8 cellular contexts compared by ENCODE assay signal in the genomic region with DNA sequence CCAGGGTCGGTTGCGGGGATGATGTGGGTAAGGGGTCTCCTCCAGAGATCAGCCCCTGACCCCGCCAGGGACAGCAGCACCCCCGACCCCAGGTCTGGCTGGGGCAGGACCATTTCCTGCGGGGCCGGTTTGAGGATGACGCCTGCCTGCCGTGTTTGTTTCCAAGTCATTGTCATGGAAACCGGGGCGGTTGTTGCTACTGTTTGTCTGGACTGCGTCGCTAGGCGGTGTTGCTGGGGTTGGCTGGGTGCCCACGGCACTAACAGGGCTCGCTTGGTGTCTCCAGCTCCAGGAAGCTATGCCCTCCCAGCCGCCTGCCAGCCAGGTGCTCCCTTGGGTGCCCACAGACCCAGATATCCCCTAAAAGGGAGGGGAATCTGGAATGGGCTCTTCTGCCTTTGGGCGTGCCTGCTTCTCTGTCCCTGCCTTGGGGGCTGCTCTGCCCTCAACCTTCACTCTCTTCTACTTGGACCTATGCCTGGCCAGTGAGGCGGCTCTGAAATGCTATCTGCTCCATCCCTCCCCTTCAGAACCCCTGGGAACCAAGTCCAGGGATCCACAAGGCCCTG. TPM values are rescaled to one million over a fixed set of nuclear protein-coding genes. Genes with fewer than 3 reads are reported as not detected.
A peak's percentile ranks its signal among the peaks of the same experiment; 100 is the strongest.
DNase-seq lines count a peak whose midpoint lies in the region; ATAC-seq, FAIRE-seq and TF ChIP-seq lines count a peak whose summit lies in the region.

No MANE protein-coding gene starts in this region.

- DNase-seq in Ammon's horn (ENCODE audit: low spot score): peak; percentile 93
- DNase-seq in NT2/D1 (ENCODE audit: low read depth, low spot score): peak; percentile 78
- DNase-seq in activated T-cell treated with anti-CD3 and anti-CD28 coated beads for 1 hour (ENCODE audit: low read depth): peak; percentile 90
- peak; percentile 97 for DNase-seq in endothelial cell of umbilical vein (ENCODE audit: low read depth, low spot score)
- DNase-seq in middle frontal gyrus (ENCODE audit: extremely low spot score, low spot score): peak; percentile 41
- peak; percentile 87 to 92 for DNase-seq in stimulated activated CD8-positive, alpha-beta memory T cell treated with anti-CD3 and anti-CD28 coated beads, Interleukin-2, amount 100 ng/mL, for 1 hour (ENCODE audit: low read depth in 2 of 2)

- H3K9ac ChIP-seq in HUES48 (ENCODE audit: low read depth, low read length) (peak overlapping the region; percentile 34; the same call in 1 of the 2 replicates), NT2/D1 (ENCODE audit: insufficient read length, low read depth) (peak overlapping the region; percentile 56), endothelial cell of umbilical vein (replicated peaks; ENCODE audit: extremely low read depth, insufficient read depth, low read length) (peak overlapping the region; percentile 75)

- H3K27ac ChIP-seq in HUES48 (ENCODE audit: low read depth, low read length) (no peak overlapping the region), endothelial cell of umbilical vein (ENCODE audit: insufficient read depth, low read depth, low read length) (peak overlapping the region; percentile 91)

- ATAC-seq in GM19395 (IDR thresholded peaks at IDR 0.05; ENCODE audit: unreplicated experiment): peak; percentile 66

- no peaks in the 10 kb centered on the region for H3K9me1 ChIP-seq in endothelial cell of umbilical vein (replicated peaks; ENCODE audit: control insufficient read depth, extremely low read depth, insufficient read depth, low read length)

- H3K9me3 ChIP-seq in HUES48 (ENCODE audit: control insufficient read depth, insufficient read depth, low read length) (no peaks in the 10 kb centered on the region), NT2/D1 (ENCODE audit: insufficient read depth, low read length) (no peaks in the 10 kb centered on the region), endothelial cell of umbilical vein (replicated peaks; ENCODE audit: control insufficient read depth, insufficient read depth, low read length) (no peaks in the 10 kb centered on the region)

- H3K27me3 ChIP-seq in HUES48 (ENCODE audit: control insufficient read depth, insufficient read depth, low read length): peaks cover 87% of the 10 kb centered on the region
- peaks cover 20% of the 10 kb centered on the region for H3K27me3 ChIP-seq in NT2/D1 (ENCODE audit: insufficient read depth, insufficient read length)
- H3K27me3 ChIP-seq in endothelial cell of umbilical vein (ENCODE audit: control insufficient read depth in 2 of 2, insufficient read depth in 2 of 2, low read length in 2 of 2): peaks cover 0 to 6% of the 10 kb centered on the region in 2 experiments

- FAIRE-seq in endothelial cell of umbilical vein (lab: Jason Lieb, UNC): peak; percentile 98

- H3K4me2 ChIP-seq in endothelial cell of umbilical vein (ENCODE audit: insufficient read depth, low read length): no peak overlapping the region

- TF ChIP-seq CTCF in endothelial cell of umbilical vein (IDR thresholded peaks at IDR 0.05; ENCODE audit: extremely low read depth in 1 of 2, insufficient read depth in 1 of 2, low read depth in 1 of 2, low read length in 2 of 2): no peak

- H3K79me2 ChIP-seq in endothelial cell of umbilical vein (ENCODE audit: control insufficient read depth, insufficient read depth, low read length): peaks cover 5% of the 10 kb centered on the region

- POLR2A ChIA-PET in endothelial cell of umbilical vein (lab: Charles Lee): no interaction called here

- no peak for TF ChIP-seq POLR2A in endothelial cell of umbilical vein (IDR thresholded peaks at IDR 0.05; ENCODE audit: low read depth, low read length)

- H2AFZ ChIP-seq in endothelial cell of umbilical vein (ENCODE audit: low read depth, low read length): no peak overlapping the region

- no peaks in the 10 kb centered on the region for H4K20me1 ChIP-seq in endothelial cell of umbilical vein (replicated peaks; ENCODE audit: control insufficient read depth, extremely low read depth, insufficient read depth, low read length)

- no peak overlapping the region for H3K4me3 ChIP-seq in HUES48 (ENCODE audit: low read depth, low read length)
- H3K4me3 ChIP-seq in NT2/D1 (ENCODE audit: insufficient read length, low read depth): peak overlapping the region; percentile 18
- H3K4me3 ChIP-seq in endothelial cell of umbilical vein (replicated peaks in 1 of 3; ENCODE audit: insufficient read depth in 1 of 3, low read depth in 1 of 3, low read length in 3 of 3): no peak overlapping the region

- no peaks in the 10 kb centered on the region for H3K36me3 ChIP-seq in HUES48 (ENCODE audit: control insufficient read depth, insufficient read depth, low read length)
- peaks cover 6% of the 10 kb centered on the region for H3K36me3 ChIP-seq in NT2/D1 (ENCODE audit: insufficient read depth, insufficient read length, low read length)
- H3K36me3 ChIP-seq in endothelial cell of umbilical vein (ENCODE audit: control insufficient read depth in 2 of 2, extremely low read depth in 1 of 2, insufficient read depth in 2 of 2, low read length in 2 of 2): peaks cover 3 to 5% of the 10 kb centered on the region in 2 experiments

- dilution Hi-C loops in endothelial cell of umbilical vein (cut with MboI; ENCODE audit: extremely low pct_ligation_motif_present, low sequenced_read_pairs): no loop called here

- H3K4me1 ChIP-seq in HUES48 (ENCODE audit: control insufficient read depth, insufficient read depth, low read length): peaks cover 15% of the 10 kb centered on the region
- H3K4me1 ChIP-seq in NT2/D1 (ENCODE audit: insufficient read depth, insufficient read length): peaks cover 31% of the 10 kb centered on the region
- H3K4me1 ChIP-seq in endothelial cell of umbilical vein (ENCODE audit: control insufficient read depth, extremely low read depth, insufficient read depth, low read length): peaks cover 19% of the 10 kb centered on the region

- BruUV-seq in endothelial cell of umbilical vein (replicated peaks; lab: Mats Ljungman, UMichigan): no TSS peak

- CTCF ChIA-PET in endothelial cell of umbilical vein (lab: Charles Lee): interaction anchor here (1.2 to 3.2 kb wide), 7 partner anchors 8 to 111 kb away, joined by 5 to 144 read pairs (median 9); partner anchors contain the start of gene TEDC1

- intact Hi-C loops in endothelial cell of umbilical vein (cut with micrococcal nuclease): loop anchor here (1.0 to 2.0 kb wide), 4 partner anchors 7 to 181 kb away; partner anchors contain the start of genes BRF1 and CRIP2

TF ChIP-seq in endothelial cell of umbilical vein, 7 proteins besides CTCF, POLR2A, EP300 and RAD21 (continues in another document):
- TF ChIP-seq MAX (IDR thresholded peaks at IDR 0.05; ENCODE audit: insufficient read depth, insufficient read length) (no peak), MYC (IDR thresholded peaks at IDR 0.05; ENCODE audit: low read depth, low read length) (no peak), POLR2AphosphoS5 (IDR thresholded peaks at IDR 0.05; ENCODE audit: insufficient read depth, low read depth, low read length) (peak; percentile 67), JUN (IDR thresholded peaks at IDR 0.05; ENCODE audit: borderline replicate concordance, insufficient read depth, insufficient read length, low read depth) (peak; percentile 44), FOS (IDR thresholded peaks at IDR 0.05; ENCODE audit: borderline replicate concordance, insufficient read depth, low read length) (no peak), GATA2 (IDR thresholded peaks at IDR 0.05; ENCODE audit: insufficient read depth, insufficient read length, low read depth, low read length) (no peak)

RNA-seq across cellular contexts. Expression of gene CRIP1, which starts 4.7 kb away (rescaled TPM):
- 4.8 and 8.1 TPM in 2 replicates for total RNA-seq in endothelial cell of umbilical vein
- 3.0 and 3.1 TPM in 2 replicates for polyA plus RNA-seq in endothelial cell of umbilical vein
- polyA plus RNA-seq in endothelial cell of umbilical vein (2011; cell fraction: cytosol; rRNA removed): 2.9 and 3.9 TPM in 2 replicates
- 3.3 and 3.7 TPM in 2 replicates for polyA plus RNA-seq in endothelial cell of umbilical vein (2011; cell fraction: nucleus; rRNA removed)
- 2.8 and 4.2 TPM in 2 replicates for polyA plus RNA-seq in endothelial cell of umbilical vein (2012)
- polyA minus RNA-seq in endothelial cell of umbilical vein: 0.91 TPM in 1 of 2 replicates, not detected in the other
- polyA minus RNA-seq in endothelial cell of umbilical vein (2011; cell fraction: cytosol; rRNA and poly(A)+ RNA removed): 143 TPM
- polyA minus RNA-seq in endothelial cell of umbilical vein (2011; cell fraction: nucleus; rRNA and poly(A)+ RNA removed): 3.5 and 5.3 TPM in 2 replicates

RNA-seq across cellular contexts. Expression of gene CRIP2, which starts 7.3 kb away (rescaled TPM):
- 322 and 361 TPM in 2 replicates for total RNA-seq in endothelial cell of umbilical vein
- 954 and 1,384 TPM in 2 replicates for polyA plus RNA-seq in endothelial cell of umbilical vein
- polyA plus RNA-seq in endothelial cell of umbilical vein (2011; cell fraction: cytosol; rRNA removed): 542 and 715 TPM in 2 replicates
- 348 and 443 TPM in 2 replicates for polyA plus RNA-seq in endothelial cell of umbilical vein (2011; cell fraction: nucleus; rRNA removed)
- polyA plus RNA-seq in endothelial cell of umbilical vein (2012): 232 and 368 TPM in 2 replicates
- 127 and 173 TPM in 2 replicates for polyA minus RNA-seq in endothelial cell of umbilical vein
- 41.4 TPM for polyA minus RNA-seq in endothelial cell of umbilical vein (2011; cell fraction: cytosol; rRNA and poly(A)+ RNA removed)
- 40.5 and 94.7 TPM in 2 replicates for polyA minus RNA-seq in endothelial cell of umbilical vein (2011; cell fraction: nucleus; rRNA and poly(A)+ RNA removed)

RNA-seq across cellular contexts. Expression of gene TEDC1, which starts 9.1 kb away (rescaled TPM):
- total RNA-seq in endothelial cell of umbilical vein: 25.3 and 29.9 TPM in 2 replicates
- polyA plus RNA-seq in endothelial cell of umbilical vein: 16.5 and 16.8 TPM in 2 replicates
- 10.1 and 15.0 TPM in 2 replicates for polyA plus RNA-seq in endothelial cell of umbilical vein (2011; cell fraction: cytosol; rRNA removed)
- polyA plus RNA-seq in endothelial cell of umbilical vein (2011; cell fraction: nucleus; rRNA removed): 16.3 and 20.8 TPM in 2 replicates
- 6.7 and 9.0 TPM in 2 replicates for polyA plus RNA-seq in endothelial cell of umbilical vein (2012)
- polyA minus RNA-seq in endothelial cell of umbilical vein: 3.8 and 6.5 TPM in 2 replicates
- polyA minus RNA-seq in endothelial cell of umbilical vein (2011; cell fraction: cytosol; rRNA and poly(A)+ RNA removed): 26.7 TPM
- 6.3 and 10.4 TPM in 2 replicates for polyA minus RNA-seq in endothelial cell of umbilical vein (2011; cell fraction: nucleus; rRNA and poly(A)+ RNA removed)

RNA-seq across cellular contexts. Expression of gene TMEM121, which starts 44.4 kb away (rescaled TPM):
- total RNA-seq in endothelial cell of umbilical vein: 4.8 and 5.3 TPM in 2 replicates
- 7.7 and 13.1 TPM in 2 replicates for polyA plus RNA-seq in endothelial cell of umbilical vein
- polyA plus RNA-seq in endothelial cell of umbilical vein (2011; cell fraction: cytosol; rRNA removed): 1.8 and 4.0 TPM in 2 replicates
- 1.8 and 2.2 TPM in 2 replicates for polyA plus RNA-seq in endothelial cell of umbilical vein (2011; cell fraction: nucleus; rRNA removed)
- polyA plus RNA-seq in endothelial cell of umbilical vein (2012): 1.5 and 3.9 TPM in 2 replicates
- polyA minus RNA-seq in endothelial cell of umbilical vein: 2.0 and 3.7 TPM in 2 replicates
- polyA minus RNA-seq in endothelial cell of umbilical vein (2011; cell fraction: cytosol; rRNA and poly(A)+ RNA removed): 2.4 TPM
- polyA minus RNA-seq in endothelial cell of umbilical vein (2011; cell fraction: nucleus; rRNA and poly(A)+ RNA removed): 0.38 and 2.1 TPM in 2 replicates

Comparison
In these comparisons a context has a peak if more than half of its experiments do, and no peak if none do; other contexts are left out.
1. DNase-seq: peak in every context shown above with its lines; median percentile 97 in endothelial cell of umbilical vein; 93 in Ammon's horn; 90 in activated T-cell treated with anti-CD3 and anti-CD28 coated beads for 1 hour; 90 in stimulated activated CD8-positive, alpha-beta memory T cell treated with anti-CD3 and anti-CD28 coated beads, Interleukin-2, amount 100 ng/mL, for 1 hour; 78 in NT2/D1; 41 in middle frontal gyrus.